8 cellular contexts compared by ENCODE assay signal in genomic region chr15:96053039-96054021, GRCh38.
A peak's percentile ranks its signal among the peaks of the same experiment; 100 is the strongest.
DNase-seq lines count a peak whose midpoint lies in the region; ATAC-seq and TF ChIP-seq lines count a peak whose summit lies in the region.

No MANE protein-coding gene starts in this region.

- H3K27me3 ChIP-seq in mammary epithelial cell (ENCODE audit: insufficient read depth, low read length) (no peaks in the 10 kb centered on the region), subcutaneous abdominal adipose tissue (ENCODE audit: control insufficient read depth in 5 of 5, insufficient read depth in 4 of 5, low read length in 5 of 5) (peaks cover 0 to 4% (median 0%) of the 10 kb centered on the region in 5 donors)
- peaks cover 6% of the 10 kb centered on the region for H3K27me3 ChIP-seq in effector memory CD4-positive, alpha-beta T cell (replicated peaks; ENCODE audit: control insufficient read depth, insufficient read depth, low read length, poor library complexity, severe bottlenecking)

- WGBS in mammary epithelial cell (ENCODE audit: low coverage, missing lambda C conversion rate), result 14% methylated on average over 17 of the region's 42 CpGs

- H3K36me3 ChIP-seq in mammary epithelial cell (ENCODE audit: insufficient read depth, low read length) (no peaks in the 10 kb centered on the region), subcutaneous abdominal adipose tissue (ENCODE audit: control insufficient read depth in 5 of 5, insufficient read depth in 5 of 5, low read length in 5 of 5) (no peaks in the 10 kb centered on the region)
- no peaks in the 10 kb centered on the region for H3K36me3 ChIP-seq in effector memory CD4-positive, alpha-beta T cell (ENCODE audit: control insufficient read depth, insufficient read depth, low read length)

- no peak for TF ChIP-seq CTCF in GM10248 (IDR thresholded peaks at IDR 0.05; ENCODE audit: control extremely low read depth, extremely low read depth, low read depth, missing control alignments)
- TF ChIP-seq CTCF in mammary epithelial cell (conservative IDR thresholded peaks at IDR 0.05 in 1 of 2, IDR thresholded peaks at IDR 0.05 in 1 of 2; ENCODE audit: extremely low read depth in 1 of 2, insufficient read depth in 1 of 2, low read depth in 1 of 2, low read length in 2 of 2), result no peak

- POLR2A ChIA-PET in GM10248 (lab: Yijun Ruan, JAX), result no interaction called here

- H4K20me1 ChIP-seq in mammary epithelial cell (ENCODE audit: insufficient read depth, low read length), result no peaks in the 10 kb centered on the region

- H3K9ac ChIP-seq in mammary epithelial cell (ENCODE audit: insufficient read depth, low read length) (no peak overlapping the region), subcutaneous abdominal adipose tissue (ENCODE audit: low read length in 5 of 5) (peak overlapping the region in 2 of 5 donors; percentile 13 to 52)

- dilution Hi-C loops in mammary epithelial cell (cut with HindIII; ENCODE audit: low sequenced_read_pairs), result no loop called here

- ATAC-seq in left colon (peak; percentile 65), HG02642 (IDR thresholded peaks at IDR 0.05; ENCODE audit: poor library complexity, unreplicated experiment) (no peak), GM18519 (IDR thresholded peaks at IDR 0.05; ENCODE audit: low FRiP score, unreplicated experiment) (no peak)

- H3K9me3 ChIP-seq in mammary epithelial cell (replicated peaks; ENCODE audit: insufficient read depth, low read length), result no peaks in the 10 kb centered on the region
- H3K9me3 ChIP-seq in subcutaneous abdominal adipose tissue (ENCODE audit: control insufficient read depth in 5 of 5, low read length in 5 of 5), result no peaks in the 10 kb centered on the region
- no peaks in the 10 kb centered on the region for H3K9me3 ChIP-seq in effector memory CD4-positive, alpha-beta T cell (ENCODE audit: control insufficient read depth, low read length)

- H3K4me2 ChIP-seq in mammary epithelial cell (ENCODE audit: insufficient read depth, low read depth, low read length), result peak overlapping the region; percentile 83

- H3K4me3 ChIP-seq in mammary epithelial cell (replicated peaks in 1 of 3; ENCODE audit: insufficient read depth in 1 of 3, low read depth in 2 of 3, low read length in 3 of 3) (peak overlapping the region; percentile 9 to 24 (median 23)), subcutaneous abdominal adipose tissue (ENCODE audit: low read depth in 1 of 5, low read length in 5 of 5) (peak overlapping the region; percentile 47 to 62 (median 55))
- no peak overlapping the region for H3K4me3 ChIP-seq in effector memory CD4-positive, alpha-beta T cell (ENCODE audit: insufficient read depth, low read depth, low read length, poor library complexity, severe bottlenecking)

- H3K27ac ChIP-seq in mammary epithelial cell (ENCODE audit: insufficient read depth, low read depth, low read length) (no peak overlapping the region), subcutaneous abdominal adipose tissue (ENCODE audit: low read depth, low read length) (no peak overlapping the region)
- H3K27ac ChIP-seq in effector memory CD4-positive, alpha-beta T cell (ENCODE audit: insufficient read depth, low read length, poor library complexity, severe bottlenecking), result no peak overlapping the region

- no TSS peak for BruUV-seq in mammary epithelial cell (replicated peaks; lab: Mats Ljungman, UMichigan)

- peaks cover 11% of the 10 kb centered on the region for H3K4me1 ChIP-seq in mammary epithelial cell (ENCODE audit: insufficient read depth, low read length)
- H3K4me1 ChIP-seq in subcutaneous abdominal adipose tissue (ENCODE audit: control insufficient read depth in 5 of 5, insufficient read depth in 5 of 5, low read length in 5 of 5), result peaks cover 2 to 17% (median 14%) of the 10 kb centered on the region in 5 donors
- no peaks in the 10 kb centered on the region for H3K4me1 ChIP-seq in effector memory CD4-positive, alpha-beta T cell (ENCODE audit: control insufficient read depth, insufficient read depth, low read length, poor library complexity, severe bottlenecking)

- H3K79me2 ChIP-seq in mammary epithelial cell (ENCODE audit: insufficient read depth, low read length), result no peaks in the 10 kb centered on the region

- DNase-seq in GM10248 (ENCODE audit: extremely low spot score), result peak; percentile 10
- peak; percentile 75 for DNase-seq in NCI-H2029 (lab: John Stamatoyannopoulos, UW)
- peak; percentile 16 for DNase-seq in mammary epithelial cell
- peak in 1 of 2 donors; percentile 34 for DNase-seq in left colon
- DNase-seq in effector memory CD4-positive, alpha-beta T cell, result no peak

- H2AFZ ChIP-seq in mammary epithelial cell (ENCODE audit: low read depth, low read length), result peak overlapping the region; percentile 90

- in situ Hi-C loops in mammary epithelial cell (cut with MboI; ENCODE audit: low sequenced_read_pairs in 2 of 2), result no loop called here

- intact Hi-C loops in mammary epithelial cell (cut with micrococcal nuclease) (no loop called here), left colon (cut with DNase I, micrococcal nuclease) (no loop called here)

- CTCF ChIA-PET in GM10248 (lab: Yijun Ruan, JAX) (interaction anchor here (1.8 kb wide), 1 partner anchor 22 kb away, joined by 4 read pairs; no protein-coding TSS in a partner anchor), mammary epithelial cell (lab: Charles Lee; ENCODE audit: low non-redundant PET) (no interaction called here)

Comparison
In these comparisons a context has a peak if more than half of its experiments do, and no peak if none do; other contexts are left out.
1. DNase-seq: peak in GM10248 (single experiment), NCI-H2029 (single experiment) and mammary epithelial cell (single experiment); none in effector memory CD4-positive, alpha-beta T cell (0 of 3).